ENCODE assay signal across 8 cellular contexts in genomic region chr17:64411999-64412771, GRCh38. TPM values are rescaled to one million over a fixed set of nuclear protein-coding genes. Genes with fewer than 3 reads are reported as not detected.
DNase-seq lines count a peak whose midpoint lies in the region; ATAC-seq and TF ChIP-seq lines count a peak whose summit lies in the region.

No MANE protein-coding gene starts in this region.

- CTCF ChIA-PET in CD8-positive, alpha-beta memory T cell (lab: Charles Lee), result interaction anchor here (0.8 to 3.6 kb wide), 5 partner anchors 8 to 108 kb away, joined by 3 to 11 read pairs (median 4); no protein-coding TSS in a partner anchor

- H3K27ac ChIP-seq in cingulate gyrus (ENCODE audit: low read depth, low read length) (peak overlapping the region; percentile 78), liver (ENCODE audit: low read depth in 1 of 2, low read length in 2 of 2) (peak overlapping the region; percentile 37 to 62)
- no peak overlapping the region for H3K27ac ChIP-seq in CD8-positive, alpha-beta memory T cell (ENCODE audit: low read depth, low read length)

- DNase-seq in DMS153 (lab: John Stamatoyannopoulos, UW), result peak; percentile 59
- peak; percentile 79 for DNase-seq in NCI-H2171 (lab: John Stamatoyannopoulos, UW)
- DNase-seq in superior temporal gyrus (ENCODE audit: extremely low spot score), result peak; percentile 65
- DNase-seq in CD8-positive, alpha-beta memory T cell, result no peak

- no peaks in the 10 kb centered on the region for H3K4me1 ChIP-seq in liver (ENCODE audit: control insufficient read depth in 4 of 4, insufficient read depth in 4 of 4, low read length in 3 of 4)
- peaks cover 5% of the 10 kb centered on the region for H3K4me1 ChIP-seq in CD8-positive, alpha-beta memory T cell (ENCODE audit: insufficient read depth, low read length)

- no peaks in the 10 kb centered on the region for H3K27me3 ChIP-seq in liver (ENCODE audit: control insufficient read depth in 4 of 4, insufficient read depth in 4 of 4, low read length in 3 of 4)
- no peaks in the 10 kb centered on the region for H3K27me3 ChIP-seq in CD8-positive, alpha-beta memory T cell (ENCODE audit: insufficient read depth, low read length, poor library complexity, severe bottlenecking)

- no peaks in the 10 kb centered on the region for H3K27me3 Mint-ChIP-seq in CD8-positive, alpha-beta memory T cell

- no peak overlapping the region for H3K4me3 Mint-ChIP-seq in CD8-positive, alpha-beta memory T cell

- TF ChIP-seq CTCF in liver (IDR thresholded peaks at IDR 0.05; ENCODE audit: low read depth, low read length, missing input control), result no peak

- H3K4me3 ChIP-seq in liver (ENCODE audit: low read depth in 1 of 3, low read length in 3 of 3), result peak overlapping the region in 1 of 3 donors; percentile 26
- H3K4me3 ChIP-seq in CD8-positive, alpha-beta memory T cell (ENCODE audit: low read length), result no peak overlapping the region

- H3K9me3 ChIP-seq in liver (ENCODE audit: control insufficient read depth in 4 of 4, low read length in 3 of 4), result no peaks in the 10 kb centered on the region
- no peaks in the 10 kb centered on the region for H3K9me3 ChIP-seq in CD8-positive, alpha-beta memory T cell (ENCODE audit: low read length)

- 57% methylated on average over 24 of the region's 24 CpGs for WGBS in liver

- H3K27ac Mint-ChIP-seq in CD8-positive, alpha-beta memory T cell, result peak overlapping the region in 2 of 8 donors; percentile 43 to 52

- peaks cover 0 to 3% (median 0%) of the 10 kb centered on the region in 3 donors for H3K4me1 Mint-ChIP-seq in CD8-positive, alpha-beta memory T cell

- no peak overlapping the region for H3K9ac ChIP-seq in liver (ENCODE audit: low read depth in 1 of 2, low read length in 2 of 2)

- POLR2A ChIA-PET in CD8-positive, alpha-beta memory T cell (lab: Charles Lee), result interaction anchor here (0.6 to 0.9 kb wide), 2 partner anchors 91 to 224 kb away, joined by 3 to 4 read pairs; no protein-coding TSS in a partner anchor

- ATAC-seq in GM18858 (IDR thresholded peaks at IDR 0.05; ENCODE audit: unreplicated experiment) (no peak), HG02938 (IDR thresholded peaks at IDR 0.05; ENCODE audit: unreplicated experiment) (no peak)

- no peak for TF ChIP-seq RAD21 in liver (IDR thresholded peaks at IDR 0.05)

- H3K36me3 Mint-ChIP-seq in CD8-positive, alpha-beta memory T cell, result no peaks in the 10 kb centered on the region

- H3K36me3 ChIP-seq in liver (ENCODE audit: control insufficient read depth in 4 of 4, insufficient read depth in 3 of 4, low read depth in 1 of 4, low read length in 3 of 4), result no peaks in the 10 kb centered on the region
- no peaks in the 10 kb centered on the region for H3K36me3 ChIP-seq in CD8-positive, alpha-beta memory T cell (ENCODE audit: insufficient read depth, low read length)

- H3K9me3 Mint-ChIP-seq in CD8-positive, alpha-beta memory T cell, result no peaks in the 10 kb centered on the region

TF ChIP-seq in liver, 16 proteins besides CTCF, POLR2A, EP300 and RAD21:
- TF ChIP-seq ZBTB33 (IDR thresholded peaks at IDR 0.05) (no peak), YY1 (IDR thresholded peaks at IDR 0.05) (no peak), MAX (IDR thresholded peaks at IDR 0.05) (no peak), HNF4G (IDR thresholded peaks at IDR 0.05) (no peak), JUND (IDR thresholded peaks at IDR 0.05) (no peak), SP1 (IDR thresholded peaks at IDR 0.05) (no peak), EGR1 (IDR thresholded peaks at IDR 0.05; ENCODE audit: low read depth in 2 of 2) (no peak), FOXA1 (IDR thresholded peaks at IDR 0.05) (no peak), GABPA (IDR thresholded peaks at IDR 0.05 in 1 of 2, conservative IDR thresholded peaks at IDR 0.05 in 1 of 2) (no peak), REST (IDR thresholded peaks at IDR 0.05) (no peak), NR2F2 (IDR thresholded peaks at IDR 0.05) (no peak)
TF ChIP-seq in liver: peak in this region for 0.

RNA-seq across cellular contexts. Expression of gene PECAM1, which starts 21.5 kb away (rescaled TPM):
- 10 to 100 TPM; 15.5 to 18.3 TPM for total RNA-seq in liver
- 10 to 100 TPM in 1 of 2 donors, 1 to 10 TPM in 1; 9.4 to 13.0 TPM for polyA plus RNA-seq in liver
- total RNA-seq in CD8-positive, alpha-beta memory T cell, result 10 to 100 TPM; 42.7 to 45.7 TPM
- 130 TPM for polyA plus RNA-seq in CD8-positive, alpha-beta memory T cell

RNA-seq across cellular contexts. Expression of gene MILR1, which starts 36.7 kb away (rescaled TPM):
- total RNA-seq in liver, result 1 to 10 TPM; 2.5 to 3.8 TPM
- 1 to 10 TPM; 1.2 to 1.4 TPM for polyA plus RNA-seq in liver
- under 1 TPM; 0.66 to 0.69 TPM for total RNA-seq in CD8-positive, alpha-beta memory T cell
- not detected for polyA plus RNA-seq in CD8-positive, alpha-beta memory T cell

Comparison
In these comparisons a context has a peak if more than half of its experiments do, and no peak if none do; other contexts are left out.
1. DNase-seq: peak in DMS153 (single experiment), NCI-H2171 (single experiment) and superior temporal gyrus (single experiment); none in CD8-positive, alpha-beta memory T cell (0 of 5).